In the genomic region with DNA sequence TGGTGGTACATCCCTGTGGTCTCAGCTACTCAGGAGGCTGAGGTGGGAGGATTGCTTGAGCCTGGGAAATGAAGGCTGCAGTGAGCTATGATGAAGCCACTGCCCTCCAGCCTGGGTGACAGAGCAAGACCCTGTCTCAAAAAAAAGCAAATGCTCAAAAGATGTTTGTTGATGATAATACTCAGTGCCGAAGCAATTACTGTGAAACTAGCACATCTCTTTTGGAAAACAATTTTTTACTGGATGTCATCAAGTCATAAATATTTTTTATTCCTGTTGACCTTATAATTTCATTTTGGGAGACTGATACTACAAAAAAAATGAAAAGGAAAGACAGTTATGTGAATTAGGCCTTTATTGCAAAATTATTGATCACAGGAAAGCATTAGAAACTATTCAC, we compare ENCODE assay signal across 32 cellular contexts.
"Had no signal": no experiment of that assay in that cellular context is flagged by ENCODE, and none has a peak within 500 bp of the region (broad histone marks: within the 10 kb centered on the region; RNA-seq: fewer than 3 reads in every experiment).

No MANE protein-coding gene starts in this region.

- H3K4me3 ChIP-seq: MG63 had no signal

- DNase-seq: Karpas-422, Kasumi-1, MG63, MM.1S, MV-4-11, NCI-H1048, NCI-H1092, NCI-H1092 treated with DMSO at 0.1 percent for 48 hours, NCI-H1105, NCI-H1105 treated with DMSO at 0.1 percent for 48 hours, NCI-H1417, NCI-H1417 treated with DMSO at 0.1 percent for 48 hours, NCI-H1436, NCI-H1436 treated with DMSO at 0.1 percent for 48 hours, NCI-H146, NCI-H1694, NCI-H1694 treated with DMSO at 0.1 percent for 48 hours, NCI-H187, NCI-H187 treated with DMSO at 0.1 percent for 48 hours, NCI-H1930, NCI-H2029, NCI-H2029 treated with DMSO at 0.1 percent for 48 hours, NCI-H2081, NCI-H2081 treated with DMSO at 0.1 percent for 48 hours, NCI-H2107, NCI-H2171, NCI-H2171 treated with DMSO at 0.1 percent for 48 hours, NCI-H2227 treated with DMSO at 0.1 percent for 48 hours, NCI-H226, NCI-H345, NCI-H446, NCI-H446 treated with DMSO at 0.1 percent for 48 hours had no signal

- H3K9me3 ChIP-seq: MG63 had no signal

- H3K27me3 ChIP-seq: MG63 had no signal
